ENCODE assay signal across 11 cellular contexts in the genomic region with DNA sequence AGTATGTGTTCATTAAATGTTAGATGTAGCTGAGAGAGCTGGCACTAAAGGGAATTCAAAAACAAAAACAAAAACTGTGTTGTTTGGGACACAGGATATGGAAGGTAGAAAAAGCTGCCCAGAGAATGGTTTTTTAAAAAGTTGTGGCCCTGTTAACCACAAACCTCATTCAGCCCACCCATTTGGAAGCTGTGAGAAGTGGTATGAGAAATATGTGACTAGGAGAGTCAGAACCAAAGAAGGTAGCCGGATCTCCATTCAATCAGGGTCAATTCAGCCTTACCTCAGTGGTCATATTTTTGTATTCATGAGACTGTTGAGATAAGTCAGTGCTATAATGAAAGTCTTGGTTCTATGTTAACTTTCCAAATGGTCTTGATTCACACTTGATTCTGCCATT. TPM values are rescaled to one million over a fixed set of nuclear protein-coding genes. Genes with fewer than 3 reads are reported as not detected.
DNase-seq lines count a peak whose midpoint lies in the region; ATAC-seq and FAIRE-seq lines count a peak whose summit lies in the region.
"Had no signal": no experiment of that assay in that cellular context is flagged by ENCODE, and none has a peak within 500 bp of the region (broad histone marks: within the 10 kb centered on the region; RNA-seq: fewer than 3 reads in every experiment).

No MANE protein-coding gene starts in this region.

- H3K4me1 Mint-ChIP-seq in activated naive CD8-positive, alpha-beta T cell treated with anti-CD3 and anti-CD28 coated beads, Interleukin-2, amount 50 U/mL, for 24 hours, result peaks cover 65% of the 10 kb centered on the region

- H3K4me3 ChIP-seq in small intestine (ENCODE audit: low read depth in 1 of 2, low read length in 2 of 2), result no peak overlapping the region
- H3K4me3 ChIP-seq: skin epidermis had no signal

- H3K36me3 ChIP-seq in small intestine (ENCODE audit: control insufficient read depth in 2 of 2, insufficient read depth in 2 of 2, low read length in 2 of 2), result peaks cover 0 to 6% of the 10 kb centered on the region in 2 donors

- H3K27me3 Mint-ChIP-seq in activated naive CD8-positive, alpha-beta T cell treated with anti-CD3 and anti-CD28 coated beads, Interleukin-2, amount 50 U/mL, for 24 hours, result no peaks in the 10 kb centered on the region

- H3K27me3 ChIP-seq in small intestine (ENCODE audit: control insufficient read depth in 2 of 2, insufficient read depth in 2 of 2, low read length in 2 of 2), result no peaks in the 10 kb centered on the region

- WGBS in small intestine, 3 donors, result 78 to 94% (median 87%) methylated on average over 1 of the region's 1 CpG

- FAIRE-seq in small intestine (lab: Jason Lieb, UNC), result no peak

- peak overlapping the region; percentile 17 to 62 for H3K27ac ChIP-seq in small intestine (ENCODE audit: low read depth in 1 of 2, low read length in 1 of 2)

- peak overlapping the region; percentile 50 for H3K27ac Mint-ChIP-seq in activated naive CD8-positive, alpha-beta T cell treated with anti-CD3 and anti-CD28 coated beads, Interleukin-2, amount 50 U/mL, for 24 hours

- H3K36me3 Mint-ChIP-seq in activated naive CD8-positive, alpha-beta T cell treated with anti-CD3 and anti-CD28 coated beads, Interleukin-2, amount 50 U/mL, for 24 hours (ENCODE audit: low read depth), result peaks cover 7% of the 10 kb centered on the region

- no peaks in the 10 kb centered on the region for H3K9me3 Mint-ChIP-seq in activated naive CD8-positive, alpha-beta T cell treated with anti-CD3 and anti-CD28 coated beads, Interleukin-2, amount 50 U/mL, for 24 hours

- H3K4me1 ChIP-seq in small intestine (ENCODE audit: control insufficient read depth in 2 of 2, insufficient read depth in 1 of 2, low read depth in 1 of 2, low read length in 1 of 2), result peaks cover 9% of the 10 kb centered on the region in 2 donors

- H3K4me3 Mint-ChIP-seq in activated naive CD8-positive, alpha-beta T cell treated with anti-CD3 and anti-CD28 coated beads, Interleukin-2, amount 50 U/mL, for 24 hours, result no peak overlapping the region

- ATAC-seq in GM18907 (IDR thresholded peaks at IDR 0.05; ENCODE audit: unreplicated experiment) (peak; percentile 44), HG03175 (IDR thresholded peaks at IDR 0.05; ENCODE audit: unreplicated experiment) (peak; percentile 46), left lobe of liver (no peak)
- peak; percentile 74 for ATAC-seq in activated naive CD8-positive, alpha-beta T cell treated with anti-CD3 and anti-CD28 coated beads, Interleukin-2, amount 50 U/mL, for 24 hours

- no peak for DNase-seq in activated naive CD8-positive, alpha-beta T cell treated with anti-CD3 and anti-CD28 coated beads, Interleukin-2, amount 50 U/mL, for 24 hours
- no peak for DNase-seq in small intestine
- no peak for DNase-seq in left lobe of liver (ENCODE audit: low spot score)
- DNase-seq in iPS-NIHi7 (ENCODE audit: extremely low spot score), result no peak
- no peak for DNase-seq in anterior cingulate cortex (lab: John Stamatoyannopoulos, UW)
- DNase-seq: activated CD8-positive, alpha-beta memory T cell treated with anti-CD3 and anti-CD28 coated beads, Interleukin-2, amount 50 U/mL, for 4 hours; KBM-7; OCI-M1 had no signal

- H3K9me3 ChIP-seq in small intestine (ENCODE audit: control insufficient read depth, low read depth), result no peaks in the 10 kb centered on the region

RNA-seq across cellular contexts. Expression of gene CACYBP, which starts 29.8 kb away (rescaled TPM):
- 10 to 100 TPM; 42.4 to 99.8 (median 47.4) TPM for polyA plus RNA-seq in small intestine
- 27.8 TPM for total RNA-seq in left lobe of liver

RNA-seq across cellular contexts. Expression of gene MRPS14, which starts 53.2 kb away (rescaled TPM):
- polyA plus RNA-seq in small intestine, result 10 to 100 TPM; 18.1 to 34.7 (median 19.9) TPM
- 20.4 TPM for total RNA-seq in left lobe of liver
